23 cellular contexts compared by ENCODE assay signal in genomic region chr6:123171341-123171740, GRCh38.
DNase-seq lines count a peak whose midpoint lies in the region; ATAC-seq and TF ChIP-seq lines count a peak whose summit lies in the region.
"Had no signal": no experiment of that assay in that cellular context is flagged by ENCODE, and none has a peak within 500 bp of the region (broad histone marks: within the 10 kb centered on the region; RNA-seq: fewer than 3 reads in every experiment).

No MANE protein-coding gene starts in this region.

- WGBS in endodermal cell (ENCODE audit: insufficient coverage in 1 of 2, insufficient read length in 1 of 2), 2 experiments: 71 to 94% methylated on average over 1 to 3 of the region's 3 CpGs
- WGBS in neuronal stem cell (ENCODE audit: extremely low coverage in 2 of 2, insufficient read length in 2 of 2, insufficient replicate concordance in 1 of 2), 2 donors: no CpG with 5 or more reads among the region's 3 CpGs

- no peak overlapping the region for H3K14ac ChIP-seq in neuronal stem cell (ENCODE audit: low read length)

- H3K79me1 ChIP-seq in neuronal stem cell (ENCODE audit: low read depth, low read length): no peaks in the 10 kb centered on the region

- H3K27me3 ChIP-seq in DND-41 (ENCODE audit: insufficient read depth, low read length, poor library complexity): no peaks in the 10 kb centered on the region
- H3K27me3 ChIP-seq in endodermal cell (ENCODE audit: control insufficient read depth, insufficient read depth, low read length, poor library complexity, severe bottlenecking): no peaks in the 10 kb centered on the region
- no peaks in the 10 kb centered on the region for H3K27me3 ChIP-seq in neuronal stem cell (ENCODE audit: control insufficient read depth in 3 of 3, insufficient read depth in 3 of 3, low read depth in 1 of 3, low read length in 3 of 3)

- no peaks in the 10 kb centered on the region for H4K20me1 ChIP-seq in DND-41 (ENCODE audit: insufficient read depth, low read length)

- DNase-seq in DND-41 (no peak), OCI-M1 (lab: John Stamatoyannopoulos, UW) (peak; percentile 63), endodermal cell (peak; percentile 36), neuronal stem cell (ENCODE audit: low spot score) (no peak), iPS-NIHi11 (ENCODE audit: low spot score) (no peak)
- DNase-seq in activated T-cell treated with anti-CD3 and anti-CD28 coated beads, Interleukin-2, amount 50 U/mL, for 1 hour: no peak
- no peak for DNase-seq in activated CD4-positive, alpha-beta T cell treated with anti-CD3 and anti-CD28 coated beads, Interleukin-2, amount 50 U/mL, for 4 hours
- DNase-seq: Caco-2; CD4-positive, alpha-beta T cell; GF-D8; Karpas-422; NCI-H1092 treated with DMSO at 0.1 percent for 48 hours; NCI-H146; NCI-H2029 treated with DMSO at 0.1 percent for 48 hours; NCI-H2171; NCI-H446 treated with DMSO at 0.1 percent for 48 hours; NK-92 treated with Interleukin-12 subunit alpha and Interleukin-12 subunit beta, amount 100 ng/mL, for 24 hours; RPMI8226; SHP77 treated with DMSO at 0.1 percent for 48 hours; SK-N-SH had no signal

- H3K36me3 ChIP-seq in DND-41 (ENCODE audit: insufficient read depth, low read length) (no peaks in the 10 kb centered on the region), endodermal cell (ENCODE audit: control insufficient read depth, insufficient read depth, low read length) (no peaks in the 10 kb centered on the region), neuronal stem cell (replicated peaks in 1 of 2; ENCODE audit: control insufficient read depth in 2 of 2, insufficient read depth in 2 of 2, low read length in 2 of 2) (no peaks in the 10 kb centered on the region)

- no peak overlapping the region for H3K4me3 Mint-ChIP-seq in endodermal cell
- H3K4me3 Mint-ChIP-seq: CD4-positive, alpha-beta T cell; IgD-negative memory B cell had no signal

- no peaks in the 10 kb centered on the region for H3K9me3 ChIP-seq in DND-41 (ENCODE audit: insufficient read depth, low read length, severe bottlenecking)
- H3K9me3 ChIP-seq in endodermal cell (ENCODE audit: control insufficient read depth, low read length): no peaks in the 10 kb centered on the region
- H3K9me3 ChIP-seq in neuronal stem cell (replicated peaks in 1 of 2; ENCODE audit: control insufficient read depth in 2 of 2, insufficient read depth in 1 of 2, low read depth in 1 of 2, low read length in 2 of 2): no peaks in the 10 kb centered on the region
- H3K9me3 ChIP-seq: Caco-2, SK-N-SH had no signal

- H3K9ac ChIP-seq in DND-41 (ENCODE audit: low read depth, low read length) (no peak overlapping the region), endodermal cell (ENCODE audit: extremely low read depth, low read length, poor library complexity, severe bottlenecking) (no peak overlapping the region), neuronal stem cell (ENCODE audit: low read depth, low read length, poor library complexity) (no peak overlapping the region)
- H3K9ac ChIP-seq: SK-N-SH had no signal

- H3K4me2 ChIP-seq in DND-41 (ENCODE audit: insufficient read depth, low read length) (no peak overlapping the region), neuronal stem cell (ENCODE audit: insufficient read depth, low read length, poor library complexity, severe bottlenecking) (no peak overlapping the region)
- H3K4me2 ChIP-seq: SK-N-SH had no signal

- H2AFZ ChIP-seq in DND-41 (ENCODE audit: low read depth, low read length): peak overlapping the region; percentile 6; the same call in 1 of the 2 replicates
- H2AFZ ChIP-seq in neuronal stem cell (ENCODE audit: low read length): peak overlapping the region; percentile 55

- H3K4me1 ChIP-seq in DND-41 (ENCODE audit: insufficient read depth, low read length) (peaks cover 5% of the 10 kb centered on the region), endodermal cell (ENCODE audit: control insufficient read depth, insufficient read depth, low read length) (no peaks in the 10 kb centered on the region), neuronal stem cell (ENCODE audit: control insufficient read depth in 2 of 2, insufficient read depth in 1 of 2, low read depth in 1 of 2, low read length in 2 of 2) (no peaks in the 10 kb centered on the region)
- H3K4me1 ChIP-seq: Caco-2 had no signal

- H2BK5ac ChIP-seq in neuronal stem cell (ENCODE audit: low read length): no peak overlapping the region

- H3K27ac Mint-ChIP-seq in endodermal cell: peak overlapping the region; percentile 1
- H3K27ac Mint-ChIP-seq: CD4-positive, alpha-beta T cell; IgD-negative memory B cell had no signal

- no peak for TF ChIP-seq CTCF in DND-41 (IDR thresholded peaks at IDR 0.05; ENCODE audit: borderline replicate concordance, extremely low read depth, low read length, poor library complexity, severe bottlenecking)
- TF ChIP-seq CTCF in endodermal cell (conservative IDR thresholded peaks at IDR 0.05): no peak

- H3K36me3 Mint-ChIP-seq in endodermal cell (ENCODE audit: low read depth): no peaks in the 10 kb centered on the region
- H3K36me3 Mint-ChIP-seq: IgD-negative memory B cell had no signal

- H2BK15ac ChIP-seq in neuronal stem cell (ENCODE audit: low read length): no peak overlapping the region

- H3K18ac ChIP-seq in neuronal stem cell (ENCODE audit: low read length): no peak overlapping the region

- H3K4me3 ChIP-seq in DND-41 (ENCODE audit: low read depth in 1 of 2, low read length in 2 of 2) (no peak overlapping the region), endodermal cell (ENCODE audit: low read length) (no peak overlapping the region), neuronal stem cell (ENCODE audit: low read length in 2 of 2) (no peak overlapping the region)

- H3K23ac ChIP-seq in neuronal stem cell (ENCODE audit: low read depth, low read length, poor library complexity): no peak overlapping the region

- ATAC-seq in DND-41 (ENCODE audit: insufficient read depth, low read depth) (no peak), GM21360 (IDR thresholded peaks at IDR 0.05; ENCODE audit: unreplicated experiment) (no peak)

- no peaks in the 10 kb centered on the region for H3K9me3 Mint-ChIP-seq in endodermal cell
- H3K9me3 Mint-ChIP-seq: IgD-negative memory B cell had no signal

- no peak overlapping the region for H2BK120ac ChIP-seq in neuronal stem cell (ENCODE audit: low read depth, low read length)

- H2AK5ac ChIP-seq in neuronal stem cell (ENCODE audit: low read depth, low read length): no peak overlapping the region

- no peak overlapping the region for H3K4ac ChIP-seq in neuronal stem cell (ENCODE audit: low read length)

- no peaks in the 10 kb centered on the region for H3K79me2 ChIP-seq in DND-41 (ENCODE audit: insufficient read depth, low read length)

- H2BK12ac ChIP-seq in neuronal stem cell (ENCODE audit: low read length): no peak overlapping the region

- H3K4me1 Mint-ChIP-seq in endodermal cell: peaks cover 5% of the 10 kb centered on the region
- H3K4me1 Mint-ChIP-seq: IgD-negative memory B cell had no signal

- H3K27me3 Mint-ChIP-seq in endodermal cell (ENCODE audit: insufficient read depth): no peaks in the 10 kb centered on the region
- H3K27me3 Mint-ChIP-seq: CD4-positive, alpha-beta T cell; IgD-negative memory B cell had no signal

- no peak overlapping the region for H4K8ac ChIP-seq in neuronal stem cell (ENCODE audit: low read depth, low read length)

- H4K91ac ChIP-seq in neuronal stem cell (ENCODE audit: low read depth, low read length, poor library complexity): no peak overlapping the region

- H3K27ac ChIP-seq in DND-41 (ENCODE audit: low read length): no peak overlapping the region
- peak overlapping the region; percentile 25 for H3K27ac ChIP-seq in endodermal cell (ENCODE audit: low read depth, low read length)
- no peak overlapping the region for H3K27ac ChIP-seq in neuronal stem cell (replicated peaks; ENCODE audit: low read length)
- H3K27ac ChIP-seq: HL-60 had no signal

Comparison
In these comparisons a context has a peak if more than half of its experiments do, and no peak if none do; other contexts are left out.
1. DNase-seq: peak in OCI-M1 (single experiment) and endodermal cell (single experiment); none in DND-41 (single experiment), neuronal stem cell (single experiment), activated T-cell treated with anti-CD3 and anti-CD28 coated beads, Interleukin-2, amount 50 U/mL, for 1 hour (single experiment), activated CD4-positive, alpha-beta T cell treated with anti-CD3 and anti-CD28 coated beads, Interleukin-2, amount 50 U/mL, for 4 hours (0 of 2) and iPS-NIHi11 (single experiment).